14 cellular contexts compared by ENCODE assay signal in genomic region chr2:45612265-45612664, GRCh38. TPM values are rescaled to one million over a fixed set of nuclear protein-coding genes. Genes with fewer than 3 reads are reported as not detected.
DNase-seq lines count a peak whose midpoint lies in the region; TF ChIP-seq lines count a peak whose summit lies in the region.
"Had no signal": no experiment of that assay in that cellular context is flagged by ENCODE, and none has a peak within 500 bp of the region (broad histone marks: within the 10 kb centered on the region; RNA-seq: fewer than 3 reads in every experiment).

No MANE protein-coding gene starts in this region.

- TF ChIP-seq EP300 in suprapubic skin (IDR thresholded peaks at IDR 0.05), result no peak

- H3K9me3 ChIP-seq in suprapubic skin, result no peaks in the 10 kb centered on the region
- H3K9me3 ChIP-seq: body of pancreas, heart left ventricle had no signal

- no peaks in the 10 kb centered on the region for H3K9me3 Mint-ChIP-seq in activated naive CD8-positive, alpha-beta T cell (ENCODE audit: low read depth)
- H3K9me3 Mint-ChIP-seq in activated naive CD8-positive, alpha-beta T cell treated with anti-CD3 and anti-CD28 coated beads for 36 hours, result no peaks in the 10 kb centered on the region
- H3K9me3 Mint-ChIP-seq in type B pancreatic cell, result no peaks in the 10 kb centered on the region
- H3K9me3 Mint-ChIP-seq: activated T-helper 2 cell treated with anti-CD3 and anti-CD28 coated beads, Interferon-gamma antibody, Interleukin-2, Interleukin-4, amounts not matched to agents 10 μg/mL and 5 μg/mL and 100 μg/mL, durations not matched to agents 14 hours and 24 hours and 36 hours had no signal

- no peaks in the 10 kb centered on the region for H3K27me3 Mint-ChIP-seq in activated naive CD8-positive, alpha-beta T cell
- H3K27me3 Mint-ChIP-seq in activated naive CD8-positive, alpha-beta T cell treated with anti-CD3 and anti-CD28 coated beads for 36 hours, result no peaks in the 10 kb centered on the region
- H3K27me3 Mint-ChIP-seq in type B pancreatic cell, result no peaks in the 10 kb centered on the region

- H3K4me1 Mint-ChIP-seq in activated naive CD8-positive, alpha-beta T cell (ENCODE audit: low read depth), result peaks cover 21% of the 10 kb centered on the region
- H3K4me1 Mint-ChIP-seq in activated naive CD8-positive, alpha-beta T cell treated with anti-CD3 and anti-CD28 coated beads for 36 hours, result peaks cover 19% of the 10 kb centered on the region
- peaks cover 5% of the 10 kb centered on the region for H3K4me1 Mint-ChIP-seq in type B pancreatic cell (ENCODE audit: unreplicated experiment)

- H3K36me3 ChIP-seq in suprapubic skin, result no peaks in the 10 kb centered on the region
- H3K36me3 ChIP-seq: heart left ventricle had no signal

- no peaks in the 10 kb centered on the region for H3K36me3 Mint-ChIP-seq in activated naive CD8-positive, alpha-beta T cell
- H3K36me3 Mint-ChIP-seq in activated naive CD8-positive, alpha-beta T cell treated with anti-CD3 and anti-CD28 coated beads for 36 hours, result no peaks in the 10 kb centered on the region
- H3K36me3 Mint-ChIP-seq in type B pancreatic cell, result no peaks in the 10 kb centered on the region

- TF ChIP-seq POLR2A in suprapubic skin (IDR thresholded peaks at IDR 0.05), result no peak

- DNase-seq in activated naive CD8-positive, alpha-beta T cell treated with anti-CD3 and anti-CD28 coated beads for 36 hours, result no peak
- DNase-seq in kidney tubule cell (ENCODE audit: low spot score) (peak; percentile 68), type B pancreatic cell (ENCODE audit: extremely low spot score, unreplicated experiment) (no peak), suprapubic skin (ENCODE audit: low spot score in 2 of 2) (no peak), NCI-H2081 treated with DMSO at 0.1 percent for 48 hours (lab: John Stamatoyannopoulos, UW) (no peak), NOMO-1 (lab: John Stamatoyannopoulos, UW; ENCODE audit: unreplicated experiment in 2 of 2) (no peak)
- DNase-seq: body of pancreas, heart left ventricle, NCI-H1436, posterior cingulate gyrus, SIG-M5 had no signal

- WGBS in suprapubic skin, result 77% methylated on average over 2 of the region's 2 CpGs

- TF ChIP-seq CTCF in VCaP (conservative IDR thresholded peaks at IDR 0.05) (no peak), type B pancreatic cell (conservative IDR thresholded peaks at IDR 0.05) (no peak), suprapubic skin (IDR thresholded peaks at IDR 0.05) (no peak)

- H3K27me3 ChIP-seq in suprapubic skin, result no peaks in the 10 kb centered on the region
- H3K27me3 ChIP-seq: body of pancreas, heart left ventricle had no signal

- H3K4me1 ChIP-seq in suprapubic skin, result peaks cover 27% of the 10 kb centered on the region

- H3K4me3 ChIP-seq in suprapubic skin, result no peak overlapping the region

- H3K27ac ChIP-seq in VCaP (peak overlapping the region; percentile 90; the same call in 1 of the 2 replicates), suprapubic skin (no peak overlapping the region)

- H3K27ac Mint-ChIP-seq in activated naive CD8-positive, alpha-beta T cell, result no peak overlapping the region
- no peak overlapping the region for H3K27ac Mint-ChIP-seq in activated naive CD8-positive, alpha-beta T cell treated with anti-CD3 and anti-CD28 coated beads for 36 hours
- peak overlapping the region; percentile 98 for H3K27ac Mint-ChIP-seq in type B pancreatic cell
- H3K27ac Mint-ChIP-seq: activated T-helper 2 cell treated with anti-CD3 and anti-CD28 coated beads, Interferon-gamma antibody, Interleukin-2, Interleukin-4, amounts not matched to agents 10 μg/mL and 5 μg/mL and 100 μg/mL, durations not matched to agents 14 hours and 24 hours and 36 hours had no signal

- H3K4me3 Mint-ChIP-seq in activated naive CD8-positive, alpha-beta T cell, result peak overlapping the region; percentile 96
- no peak overlapping the region for H3K4me3 Mint-ChIP-seq in activated naive CD8-positive, alpha-beta T cell treated with anti-CD3 and anti-CD28 coated beads for 36 hours
- peak overlapping the region; percentile 37 for H3K4me3 Mint-ChIP-seq in type B pancreatic cell

RNA-seq across cellular contexts. Expression of gene SRBD1, which starts 1.2 kb away (rescaled TPM):
- 10 to 100 TPM; 18.2 to 19.1 TPM for total RNA-seq in activated naive CD8-positive, alpha-beta T cell treated with anti-CD3 and anti-CD28 coated beads for 36 hours
- total RNA-seq in type B pancreatic cell (ENCODE audit: low replicate concordance) (10.7 and 19.3 TPM in 2 replicates), suprapubic skin (1 to 10 TPM; 6.1 to 9.6 (median 7.2) TPM)

RNA-seq across cellular contexts. Expression of gene PRKCE, which starts 39.2 kb away (rescaled TPM):
- 1 to 10 TPM; 6.1 to 8.0 TPM for total RNA-seq in activated naive CD8-positive, alpha-beta T cell treated with anti-CD3 and anti-CD28 coated beads for 36 hours
- 9.5 and 21.2 TPM in 2 replicates for total RNA-seq in type B pancreatic cell (ENCODE audit: low replicate concordance)
- 10 to 100 TPM in 2 of 4 donors, 1 to 10 TPM in 2; 7.9 to 18.3 (median 12.5) TPM for total RNA-seq in suprapubic skin
